Comparison of ENCODE assay signal across 8 cellular contexts in genomic region chr12:52006726-52007157, GRCh38. TPM values are rescaled to one million over a fixed set of nuclear protein-coding genes. Genes with fewer than 3 reads are reported as not detected.
DNase-seq lines count a peak whose midpoint lies in the region; ATAC-seq, FAIRE-seq and TF ChIP-seq lines count a peak whose summit lies in the region.

Gene TAMALIN, plus strand, starts transcription at chr12:52006946. Its CDS starts 74 bp downstream, at chr12:52007020.

- in situ Hi-C loops in GM12878 (cut with MboI): no loop called here

- no peak for FAIRE-seq in GM12878 (lab: Jason Lieb, UNC)

- H3K79me2 ChIP-seq in GM12878 (ENCODE audit: control insufficient read depth, insufficient read depth, low read length): no peaks in the 10 kb centered on the region

- CTCF ChIA-PET in GM12878 (lab: Yijun Ruan, JAX): interaction anchor here (0.9 to 11.3 kb wide), 3 partner anchors 13 to 65 kb away, joined by 3 to 412 read pairs (median 3); no protein-coding TSS in a partner anchor

- no peak within 1 kb of the TSS for H3K9ac ChIP-seq in GM12878 (ENCODE audit: control insufficient read depth, insufficient read depth, low read length)

- peaks cover 9 to 21% of the 10 kb centered on the region in 2 experiments; a peak in 3 of 4 replicates for H3K27me3 ChIP-seq in GM12878 (replicated peaks in 1 of 2; ENCODE audit: control insufficient read depth in 2 of 2, insufficient read depth in 2 of 2, low read length in 1 of 2)

- no peak within 1 kb of the TSS for H3K4me3 ChIP-seq in GM12878

- no peaks in the 10 kb centered on the region for H3K36me3 ChIP-seq in GM12878 (ENCODE audit: control insufficient read depth in 2 of 2, insufficient read depth in 2 of 2, low read length in 1 of 2)

- no peak for TF ChIP-seq EP300 in GM12878 (IDR thresholded peaks at IDR 0.05; ENCODE audit: borderline replicate concordance in 1 of 2, control insufficient read depth in 1 of 2, low read depth in 2 of 2, low read length in 2 of 2)

- intact Hi-C loops in GM12878 (cut with micrococcal nuclease; ENCODE audit: unreplicated experiment): no loop called here

- TF ChIP-seq CTCF in GM12878 (IDR thresholded peaks at IDR 0.05 in 2 of 3, conservative IDR thresholded peaks at IDR 0.05 in 1 of 3; ENCODE audit: control insufficient read depth in 2 of 3, extremely low read depth in 1 of 3, insufficient read depth in 1 of 3, low read depth in 3 of 3, low read length in 3 of 3): no peak

- TF ChIP-seq RAD21 in GM12878 (IDR thresholded peaks at IDR 0.05; ENCODE audit: insufficient read depth, low read depth, low read length): no peak

- POLR2A ChIA-PET in GM12878 (lab: Charles Lee): interaction anchor here (0.9 kb wide), 1 partner anchor 16 kb away, joined by 3 read pairs; no protein-coding TSS in a partner anchor

- H2AFZ ChIP-seq in GM12878 (ENCODE audit: control insufficient read depth, low read depth, low read length): no peak within 1 kb of the TSS; the same call in 1 of the 2 replicates

- BruUV-seq in GM12878 (replicated peaks; lab: Mats Ljungman, UMichigan): no TSS peak

- H3K9me3 ChIP-seq in GM12878 (replicated peaks; ENCODE audit: control insufficient read depth, insufficient read depth, low read length): no peaks in the 10 kb centered on the region

- SMC1A ChIA-PET in GM12878 (lab: Charles Lee; ENCODE audit: uncharacterized antibody, unreplicated experiment): interaction anchor here (1.3 to 4.6 kb wide), 4 partner anchors 9 to 29 kb away, joined by 3 to 92 read pairs (median 20); no protein-coding TSS in a partner anchor

- peaks cover 11% of the 10 kb centered on the region for H3K4me1 ChIP-seq in GM12878 (ENCODE audit: control insufficient read depth, insufficient read depth, low read length)

- RAD21 ChIA-PET in GM12878 (lab: Charles Lee; ENCODE audit: unreplicated experiment): interaction anchor here (0.6 to 6.1 kb wide), 4 partner anchors 17 to 271 kb away, joined by 3 to 131 read pairs (median 4); no protein-coding TSS in a partner anchor

- H3K4me2 ChIP-seq in GM12878 (ENCODE audit: control insufficient read depth, insufficient read depth): peak within 1 kb of the TSS; percentile 44

- H3K27ac ChIP-seq in GM12878 (ENCODE audit: control insufficient read depth, insufficient read depth): no peak within 1 kb of the TSS

- TF ChIP-seq POLR2A in GM12878 (IDR thresholded peaks at IDR 0.05; ENCODE audit: low read depth, low read length): peak; percentile 62

- DNase-seq in NCI-H510A (lab: John Stamatoyannopoulos, UW) (peak; percentile 43), NCI-H510A treated with DMSO at 0.1 percent for 48 hours (lab: John Stamatoyannopoulos, UW) (no peak), T-helper 9 cell (peak; percentile 83), GM12878 (ENCODE audit: low read depth, low spot score) (no peak), iPS-NIHi7 (ENCODE audit: extremely low spot score) (peak; percentile 72), HT-29 (ENCODE audit: low spot score) (no peak)
- peak; percentile 80 for DNase-seq in stimulated activated CD4-positive, alpha-beta T cell treated with anti-CD3 and anti-CD28 coated beads, Interleukin-12 subunit alpha, Interleukin-12 subunit beta, amount 100 ng/mL, for 4 hours

- 0% methylated on average over 20 of the region's 60 CpGs for WGBS in GM12878 (ENCODE audit: insufficient coverage, insufficient replicate concordance, low lambda C conversion rate, missing lambda C conversion rate)

- ATAC-seq in GM12878 (peak; percentile 44), GM21423 (IDR thresholded peaks at IDR 0.05; ENCODE audit: unreplicated experiment) (no peak)

- H4K20me1 ChIP-seq in GM12878 (ENCODE audit: control insufficient read depth, insufficient read depth): no peaks in the 10 kb centered on the region

TF ChIP-seq in GM12878, 131 proteins besides CTCF, POLR2A, EP300 and RAD21 (continues in another document):
- TF ChIP-seq NKRF (conservative IDR thresholded peaks at IDR 0.05) (no peak), TBL1XR1 (IDR thresholded peaks at IDR 0.05; ENCODE audit: low read depth, low read length) (no peak), BCL11A (IDR thresholded peaks at IDR 0.05; ENCODE audit: low read depth, low read length) (no peak), TCF3 (IDR thresholded peaks at IDR 0.05; ENCODE audit: borderline replicate concordance, insufficient read depth, low read depth, low read length) (no peak), NR2F1 (conservative IDR thresholded peaks at IDR 0.05) (0 out of 2 replicates have a peak, but pooled peaks have one; percentile 23), POLR2AphosphoS5 (IDR thresholded peaks at IDR 0.05; ENCODE audit: low read length) (peak; percentile 62; the same call in 1 of the 2 replicates), ZBTB40 (IDR thresholded peaks at IDR 0.05; ENCODE audit: borderline replicate concordance) (no peak), JUNB (IDR thresholded peaks at IDR 0.05) (no peak), BCL3 (IDR thresholded peaks at IDR 0.05; ENCODE audit: borderline replicate concordance, insufficient read depth, low read depth, low read length, poor library complexity, severe bottlenecking) (no peak), NFIC (IDR thresholded peaks at IDR 0.05; ENCODE audit: low read depth, low read length) (no peak)

RNA-seq across cellular contexts. Expression of gene TAMALIN, which starts in this region (rescaled TPM):
- 6.8 and 7.1 TPM in 2 replicates for total RNA-seq in GM12878 (2013; cell fraction: nucleolus; rRNA removed)
- total RNA-seq in GM12878 (2014; rRNA removed): 0.23 and 0.38 TPM in 2 replicates
- total RNA-seq in GM12878 (2014; rRNA removed; fragmentation: Illumina TruSeq; extraction: Trizol): 0.14 and 0.58 TPM in 2 replicates
- total RNA-seq in GM12878 (2021): 0.35 and 0.49 TPM in 2 replicates
- polyA plus RNA-seq in GM12878 (2011; ENCODE audit: low read depth): not detected
- polyA plus RNA-seq in GM12878 (2011; rRNA removed): 0.15 and 0.29 TPM in 2 replicates
- 0.25 and 0.30 TPM in 2 replicates for polyA plus RNA-seq in GM12878 (2011; cell fraction: cytosol; rRNA removed)
- 0.52 and 0.67 TPM in 2 replicates for polyA plus RNA-seq in GM12878 (2011; cell fraction: nucleus; rRNA removed)
- 0.22 and 1.0 TPM in 2 replicates for polyA plus RNA-seq in GM12878 (2012)
- polyA plus RNA-seq in GM12878 (2014; fragmentation: Illumina TruSeq; extraction: Trizol): 0.09 TPM in 1 of 2 replicates, not detected in the other
- polyA plus RNA-seq in GM12878 (2014; fragmentation: Nextera tagmentation; extraction: Ambion mirVana): not detected
- 0.13 and 0.27 TPM in 2 replicates for polyA plus RNA-seq in GM12878 (2014; rRNA removed)
- polyA plus RNA-seq in GM12878 (2016; fragmentation: Nextera tagmentation; extraction: Ambion mirVana): not detected
- polyA minus RNA-seq in GM12878 (2011; rRNA and poly(A)+ RNA removed): 0.46 TPM in 1 of 2 replicates, not detected in the other
- not detected in 2 replicates for polyA minus RNA-seq in GM12878 (2011; cell fraction: cytosol; rRNA and poly(A)+ RNA removed)
- polyA minus RNA-seq in GM12878 (2011; cell fraction: nucleus; rRNA and poly(A)+ RNA removed): 0.36 TPM in 1 of 2 replicates, not detected in the other
- total RNA-seq in HT-29 (2014; rRNA removed; shearing (Covaris generic)): 0.05 TPM in 1 of 2 replicates, not detected in the other

Comparison
In these comparisons a context has a peak if more than half of its experiments do, and no peak if none do; other contexts are left out.
1. DNase-seq: peak in NCI-H510A (single experiment), T-helper 9 cell (single experiment), iPS-NIHi7 (single experiment) and stimulated activated CD4-positive, alpha-beta T cell treated with anti-CD3 and anti-CD28 coated beads, Interleukin-12 subunit alpha, Interleukin-12 subunit beta, amount 100 ng/mL, for 4 hours (single experiment); none in NCI-H510A treated with DMSO at 0.1 percent for 48 hours (single experiment), GM12878 (single experiment) and HT-29 (single experiment).